14 cellular contexts compared by ENCODE assay signal in the genomic region with DNA sequence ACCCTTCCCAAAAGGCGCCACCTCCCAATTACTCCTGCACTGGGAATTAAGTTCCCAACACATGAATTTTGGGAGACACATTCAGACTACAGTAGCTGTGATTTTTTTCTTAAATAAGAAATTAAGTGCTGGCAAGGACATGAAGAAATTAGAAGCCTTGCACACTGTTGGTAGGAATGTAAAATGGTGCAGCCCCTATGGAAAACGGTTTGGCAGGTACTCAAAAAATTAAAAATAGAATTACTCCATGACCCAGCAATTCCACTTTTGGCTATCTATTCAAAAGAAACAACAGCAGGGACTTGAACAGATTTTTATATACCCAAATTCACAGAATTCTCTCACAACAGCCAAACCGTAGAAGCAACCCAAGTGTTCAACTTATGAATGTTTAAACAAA. TPM values are rescaled to one million over a fixed set of nuclear protein-coding genes. Genes with fewer than 3 reads are reported as not detected.
"Had no signal": no experiment of that assay in that cellular context is flagged by ENCODE, and none has a peak within 500 bp of the region (broad histone marks: within the 10 kb centered on the region; RNA-seq: fewer than 3 reads in every experiment).

No MANE protein-coding gene starts in this region.

RNA-seq across cellular contexts. Expression of gene CTSV, which starts 54.8 kb away (rescaled TPM):
- total RNA-seq: activated B cell treated with CpG ODN at 0.5 μM for 24 hours, T-helper 17 cell had no signal

RNA-seq across cellular contexts. Expression of gene NUTM2G, which starts 55.5 kb away (rescaled TPM):
- total RNA-seq: activated B cell treated with CpG ODN at 0.5 μM for 24 hours; activated CD8-positive, alpha-beta T cell treated with anti-CD3 and anti-CD28 coated beads for 36 hours; activated T-cell treated with anti-CD3 and anti-CD28 coated beads, Interleukin-2, amount 50 U/mL, for 4 hours; activated T-helper 17 cell treated with anti-CD3 and anti-CD28 coated beads, Interleukin-2, amount 50 U/mL, for 72 hours; astrocyte; bronchial epithelial cell; colonic mucosa; dermis microvascular lymphatic vessel endothelial cell; endothelial cell of umbilical vein; esophagus squamous epithelium; fibroblast of lung; fibroblast of villous mesenchyme; T-helper 17 cell had no signal
- polyA plus RNA-seq: adipose tissue, endothelial cell of umbilical vein, fibroblast of lung had no signal
